1 cellular context compared by ENCODE assay signal in the genomic region with DNA sequence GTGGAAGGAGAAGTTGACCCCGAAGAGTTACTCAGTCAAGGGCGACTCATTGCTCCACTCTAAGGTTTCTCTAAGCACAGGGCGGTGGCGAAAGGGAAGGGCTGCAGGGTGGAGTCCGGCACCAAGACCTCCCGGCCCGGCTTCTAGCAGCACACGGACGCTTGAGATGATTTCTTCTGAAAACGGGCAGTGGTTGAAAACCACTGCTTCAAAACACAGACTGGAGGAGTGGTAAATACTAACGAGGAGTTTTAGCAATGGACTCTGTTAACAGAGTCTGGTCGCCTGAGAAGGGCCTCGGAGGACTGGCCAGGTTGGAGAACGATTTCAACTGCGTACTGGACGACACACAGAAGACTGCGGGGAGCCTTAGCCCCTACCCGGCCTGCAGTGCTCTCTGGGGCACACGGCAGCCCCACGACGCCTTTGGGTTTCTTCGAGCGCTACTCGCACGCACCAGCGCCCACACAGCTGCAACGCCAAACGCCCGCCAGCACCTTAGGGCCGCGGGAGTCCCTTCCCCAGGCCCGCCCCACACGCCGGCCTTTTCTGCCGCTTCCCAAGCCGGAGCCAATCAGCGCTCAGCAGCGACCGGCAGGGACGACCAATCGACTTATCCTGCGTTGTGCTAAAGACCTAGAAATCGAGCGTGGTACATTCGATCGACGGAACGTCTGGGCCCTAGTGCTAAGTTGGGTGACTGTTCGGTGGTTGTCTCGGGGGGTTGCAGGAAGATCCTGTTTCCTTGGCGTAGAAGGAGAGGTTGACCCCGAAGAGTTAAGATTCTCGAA.
TF ChIP-seq lines count a peak whose summit lies in the region.

No MANE protein-coding gene starts in this region.

TF ChIP-seq in HEK293, 187 proteins besides CTCF, POLR2A, EP300 and RAD21 (continued from another document and continues in another):
- no peak for TF ChIP-seq ZNF274 (IDR thresholded peaks at IDR 0.05; ENCODE audit: low read length)
- TF ChIP-seq ZNF274 (tag by site-specific recombination; IDR thresholded peaks at IDR 0.05; ENCODE audit: borderline replicate concordance) = no peak
- no peak for TF ChIP-seq ZNF292 (tag by site-specific recombination; IDR thresholded peaks at IDR 0.05; ENCODE audit: borderline replicate concordance, low read depth)
- TF ChIP-seq ZNF132 (tag by site-specific recombination; IDR thresholded peaks at IDR 0.05; ENCODE audit: borderline replicate concordance) = no peak
- TF ChIP-seq, protein P1, sequence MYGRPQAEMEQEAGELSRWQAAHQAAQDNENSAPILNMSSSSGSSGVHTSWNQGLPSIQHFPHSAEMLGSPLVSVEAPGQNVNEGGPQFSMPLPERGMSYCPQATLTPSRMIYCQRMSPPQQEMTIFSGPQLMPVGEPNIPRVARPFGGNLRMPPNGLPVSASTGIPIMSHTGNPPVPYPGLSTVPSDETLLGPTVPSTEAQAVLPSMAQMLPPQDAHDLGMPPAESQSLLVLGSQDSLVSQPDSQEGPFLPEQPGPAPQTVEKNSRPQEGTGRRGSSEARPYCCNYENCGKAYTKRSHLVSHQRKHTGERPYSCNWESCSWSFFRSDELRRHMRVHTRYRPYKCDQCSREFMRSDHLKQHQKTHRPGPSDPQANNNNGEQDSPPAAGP (tag by site-specific recombination; IDR thresholded peaks at IDR 0.05) = no peak
- no peak for TF ChIP-seq ZNF596 (tag by site-specific recombination; IDR thresholded peaks at IDR 0.05)
- TF ChIP-seq ZNF558 (tag by site-specific recombination; IDR thresholded peaks at IDR 0.05) = no peak
- TF ChIP-seq ZNF133 (tag by site-specific recombination; IDR thresholded peaks at IDR 0.05) = no peak
- no peak for TF ChIP-seq ZNF529 (tag by site-specific recombination; IDR thresholded peaks at IDR 0.05; ENCODE audit: insufficient replicate concordance)
- TF ChIP-seq YY2 (tag by site-specific recombination; IDR thresholded peaks at IDR 0.05) = no peak
- no peak for TF ChIP-seq ZNF580 (tag by site-specific recombination; IDR thresholded peaks at IDR 0.05)
- TF ChIP-seq, protein P2, sequence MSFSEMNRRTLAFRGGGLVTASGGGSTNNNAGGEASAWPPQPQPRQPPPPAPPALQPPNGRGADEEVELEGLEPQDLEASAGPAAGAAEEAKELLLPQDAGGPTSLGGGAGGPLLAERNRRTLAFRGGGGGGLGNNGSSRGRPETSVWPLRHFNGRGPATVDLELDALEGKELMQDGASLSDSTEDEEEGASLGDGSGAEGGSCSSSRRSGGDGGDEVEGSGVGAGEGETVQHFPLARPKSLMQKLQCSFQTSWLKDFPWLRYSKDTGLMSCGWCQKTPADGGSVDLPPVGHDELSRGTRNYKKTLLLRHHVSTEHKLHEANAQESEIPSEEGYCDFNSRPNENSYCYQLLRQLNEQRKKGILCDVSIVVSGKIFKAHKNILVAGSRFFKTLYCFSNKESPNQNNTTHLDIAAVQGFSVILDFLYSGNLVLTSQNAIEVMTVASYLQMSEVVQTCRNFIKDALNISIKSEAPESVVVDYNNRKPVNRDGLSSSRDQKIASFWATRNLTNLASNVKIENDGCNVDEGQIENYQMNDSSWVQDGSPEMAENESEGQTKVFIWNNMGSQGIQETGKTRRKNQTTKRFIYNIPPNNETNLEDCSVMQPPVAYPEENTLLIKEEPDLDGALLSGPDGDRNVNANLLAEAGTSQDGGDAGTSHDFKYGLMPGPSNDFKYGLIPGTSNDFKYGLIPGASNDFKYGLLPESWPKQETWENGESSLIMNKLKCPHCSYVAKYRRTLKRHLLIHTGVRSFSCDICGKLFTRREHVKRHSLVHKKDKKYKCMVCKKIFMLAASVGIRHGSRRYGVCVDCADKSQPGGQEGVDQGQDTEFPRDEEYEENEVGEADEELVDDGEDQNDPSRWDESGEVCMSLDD (tag by site-specific recombination; IDR thresholded peaks at IDR 0.05) = no peak
- TF ChIP-seq ZNF623 (tag by site-specific recombination; IDR thresholded peaks at IDR 0.05) = no peak
- TF ChIP-seq, protein P3, sequence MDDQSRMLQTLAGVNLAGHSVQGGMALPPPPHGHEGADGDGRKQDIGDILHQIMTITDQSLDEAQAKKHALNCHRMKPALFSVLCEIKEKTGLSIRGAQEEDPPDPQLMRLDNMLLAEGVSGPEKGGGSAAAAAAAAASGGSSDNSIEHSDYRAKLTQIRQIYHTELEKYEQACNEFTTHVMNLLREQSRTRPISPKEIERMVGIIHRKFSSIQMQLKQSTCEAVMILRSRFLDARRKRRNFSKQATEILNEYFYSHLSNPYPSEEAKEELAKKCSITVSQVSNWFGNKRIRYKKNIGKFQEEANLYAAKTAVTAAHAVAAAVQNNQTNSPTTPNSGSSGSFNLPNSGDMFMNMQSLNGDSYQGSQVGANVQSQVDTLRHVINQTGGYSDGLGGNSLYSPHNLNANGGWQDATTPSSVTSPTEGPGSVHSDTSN (CRISPR knock-in tag; IDR thresholded peaks at IDR 0.05) = 0 out of 2 replicates have a peak, but pooled peaks have one; percentile 47
- TF ChIP-seq SALL2 (tag by site-specific recombination; IDR thresholded peaks at IDR 0.05; ENCODE audit: borderline replicate concordance) = no peak
- peak; percentile 36; the same call in 1 of the 2 replicates for TF ChIP-seq ZNF76 (tag by site-specific recombination; IDR thresholded peaks at IDR 0.05; ENCODE audit: borderline replicate concordance, low read depth)
- no peak for TF ChIP-seq ZNF488 (tag by site-specific recombination; IDR thresholded peaks at IDR 0.05)
- no peak for TF ChIP-seq ZNF114 (tag by site-specific recombination; IDR thresholded peaks at IDR 0.05)
- TF ChIP-seq ZNF214 (tag by site-specific recombination; IDR thresholded peaks at IDR 0.05; ENCODE audit: borderline replicate concordance) = no peak
- no peak for TF ChIP-seq ZBTB1 (tag by site-specific recombination; IDR thresholded peaks at IDR 0.05)
- TF ChIP-seq ZNF791 (tag by site-specific recombination; IDR thresholded peaks at IDR 0.05) = no peak
- no peak for TF ChIP-seq ZNF449 (tag by site-specific recombination; IDR thresholded peaks at IDR 0.05)
- TF ChIP-seq ZNF48 (tag by site-specific recombination; IDR thresholded peaks at IDR 0.05) = no peak
- no peak for TF ChIP-seq ZNF837 (tag by site-specific recombination; IDR thresholded peaks at IDR 0.05)
- TF ChIP-seq SCRT1 (tag by site-specific recombination; IDR thresholded peaks at IDR 0.05; ENCODE audit: borderline replicate concordance) = no peak
- no peak for TF ChIP-seq ZNF404 (tag by site-specific recombination; IDR thresholded peaks at IDR 0.05)
- TF ChIP-seq HOXD13 (CRISPR knock-in tag; IDR thresholded peaks at IDR 0.05; ENCODE audit: borderline replicate concordance) = no peak
- peak; percentile 54 for TF ChIP-seq KLF9 (tag by site-specific recombination; IDR thresholded peaks at IDR 0.05; ENCODE audit: low read depth)
- TF ChIP-seq ZNF555 (tag by site-specific recombination; conservative IDR thresholded peaks at IDR 0.05) = no peak
- peak; percentile 98 for TF ChIP-seq ZBTB17 (tag by site-specific recombination; IDR thresholded peaks at IDR 0.05)
- TF ChIP-seq ZNF692 (tag by site-specific recombination; IDR thresholded peaks at IDR 0.05) = no peak
- no peak for TF ChIP-seq ZNF146 (tag by site-specific recombination; IDR thresholded peaks at IDR 0.05)
- TF ChIP-seq ZNF19 (tag by site-specific recombination; IDR thresholded peaks at IDR 0.05; ENCODE audit: low read depth) = no peak
- TF ChIP-seq ZNF302 (tag by site-specific recombination; IDR thresholded peaks at IDR 0.05; ENCODE audit: low read depth) = no peak
- TF ChIP-seq SP2 (tag by site-specific recombination; IDR thresholded peaks at IDR 0.05) = peak; percentile 77
- TF ChIP-seq KLF1 (tag by site-specific recombination; IDR thresholded peaks at IDR 0.05) = no peak
- no peak for TF ChIP-seq ZNF768 (tag by site-specific recombination; IDR thresholded peaks at IDR 0.05)
- no peak for TF ChIP-seq ZNF184 (tag by site-specific recombination; IDR thresholded peaks at IDR 0.05)
- no peak for TF ChIP-seq ZNF350 (tag by site-specific recombination; IDR thresholded peaks at IDR 0.05)
- no peak for TF ChIP-seq ZNF785 (tag by site-specific recombination; IDR thresholded peaks at IDR 0.05)
- TF ChIP-seq ZSCAN30 (tag by site-specific recombination; IDR thresholded peaks at IDR 0.05) = peak; percentile 23; the same call in 1 of the 2 replicates
- TF ChIP-seq ZNF391 (tag by site-specific recombination; IDR thresholded peaks at IDR 0.05; ENCODE audit: borderline replicate concordance, low read depth) = no peak
- TF ChIP-seq ZNF701 (tag by site-specific recombination; IDR thresholded peaks at IDR 0.05) = no peak
- TF ChIP-seq, protein P4, sequence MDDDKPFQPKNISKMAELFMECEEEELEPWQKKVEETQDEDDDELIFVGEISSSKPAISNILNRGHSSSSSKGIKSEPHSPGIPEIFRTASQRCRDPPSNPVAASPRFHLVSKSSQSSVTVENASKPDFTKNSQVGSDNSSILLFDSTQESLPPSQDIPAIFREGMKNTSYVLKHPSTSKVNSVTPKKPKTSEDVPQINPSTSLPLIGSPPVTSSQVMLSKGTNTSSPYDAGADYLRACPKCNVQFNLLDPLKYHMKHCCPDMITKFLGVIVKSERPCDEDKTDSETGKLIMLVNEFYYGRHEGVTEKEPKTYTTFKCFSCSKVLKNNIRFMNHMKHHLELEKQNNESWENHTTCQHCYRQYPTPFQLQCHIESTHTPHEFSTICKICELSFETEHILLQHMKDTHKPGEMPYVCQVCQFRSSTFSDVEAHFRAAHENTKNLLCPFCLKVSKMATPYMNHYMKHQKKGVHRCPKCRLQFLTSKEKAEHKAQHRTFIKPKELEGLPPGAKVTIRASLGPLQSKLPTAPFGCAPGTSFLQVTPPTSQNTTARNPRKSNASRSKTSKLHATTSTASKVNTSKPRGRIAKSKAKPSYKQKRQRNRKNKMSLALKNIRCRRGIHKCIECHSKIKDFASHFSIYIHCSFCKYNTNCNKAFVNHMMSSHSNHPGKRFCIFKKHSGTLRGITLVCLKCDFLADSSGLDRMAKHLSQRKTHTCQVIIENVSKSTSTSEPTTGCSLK (tag by site-specific recombination; IDR thresholded peaks at IDR 0.05) = no peak
- no peak for TF ChIP-seq ZNF600 (tag by site-specific recombination; IDR thresholded peaks at IDR 0.05)
- TF ChIP-seq, protein P5, sequence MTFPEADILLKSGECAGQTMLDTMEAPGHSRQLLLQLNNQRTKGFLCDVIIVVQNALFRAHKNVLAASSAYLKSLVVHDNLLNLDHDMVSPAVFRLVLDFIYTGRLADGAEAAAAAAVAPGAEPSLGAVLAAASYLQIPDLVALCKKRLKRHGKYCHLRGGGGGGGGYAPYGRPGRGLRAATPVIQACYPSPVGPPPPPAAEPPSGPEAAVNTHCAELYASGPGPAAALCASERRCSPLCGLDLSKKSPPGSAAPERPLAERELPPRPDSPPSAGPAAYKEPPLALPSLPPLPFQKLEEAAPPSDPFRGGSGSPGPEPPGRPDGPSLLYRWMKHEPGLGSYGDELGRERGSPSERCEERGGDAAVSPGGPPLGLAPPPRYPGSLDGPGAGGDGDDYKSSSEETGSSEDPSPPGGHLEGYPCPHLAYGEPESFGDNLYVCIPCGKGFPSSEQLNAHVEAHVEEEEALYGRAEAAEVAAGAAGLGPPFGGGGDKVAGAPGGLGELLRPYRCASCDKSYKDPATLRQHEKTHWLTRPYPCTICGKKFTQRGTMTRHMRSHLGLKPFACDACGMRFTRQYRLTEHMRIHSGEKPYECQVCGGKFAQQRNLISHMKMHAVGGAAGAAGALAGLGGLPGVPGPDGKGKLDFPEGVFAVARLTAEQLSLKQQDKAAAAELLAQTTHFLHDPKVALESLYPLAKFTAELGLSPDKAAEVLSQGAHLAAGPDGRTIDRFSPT (tag by site-specific recombination; IDR thresholded peaks at IDR 0.05) = no peak
- TF ChIP-seq ZNF658 (tag by site-specific recombination; IDR thresholded peaks at IDR 0.05) = no peak
- no peak for TF ChIP-seq SETDB1 (IDR thresholded peaks at IDR 0.05; ENCODE audit: insufficient read length, low read length)
- peak; percentile 33; the same call in 1 of the 2 replicates for TF ChIP-seq ZIC2 (tag by site-specific recombination; IDR thresholded peaks at IDR 0.05)
- TF ChIP-seq ZNF561 (tag by site-specific recombination; IDR thresholded peaks at IDR 0.05; ENCODE audit: borderline replicate concordance) = 0 out of 2 replicates have a peak, but pooled peaks have one; percentile 58
- TF ChIP-seq SCRT2 (tag by site-specific recombination; IDR thresholded peaks at IDR 0.05) = no peak
- no peak for TF ChIP-seq KLF7 (tag by site-specific recombination; IDR thresholded peaks at IDR 0.05; ENCODE audit: borderline replicate concordance)
- TF ChIP-seq ZNF544 (tag by site-specific recombination; IDR thresholded peaks at IDR 0.05) = no peak
- TF ChIP-seq ZNF335 (tag by site-specific recombination; conservative IDR thresholded peaks at IDR 0.05) = peak; percentile 48
- TF ChIP-seq ZFP41 (tag by site-specific recombination; IDR thresholded peaks at IDR 0.05; ENCODE audit: borderline replicate concordance) = no peak
